1 cellular context compared by ENCODE assay signal in genomic region chrX:153793291-153793690, GRCh38.
A peak's percentile ranks its signal among the peaks of the same experiment; 100 is the strongest.
TF ChIP-seq lines count a peak whose summit lies in the region.

No MANE protein-coding gene starts in this region.

TF ChIP-seq in GM12878, 131 proteins besides CTCF, POLR2A, EP300 and RAD21:
- TF ChIP-seq STAT3 (IDR thresholded peaks at IDR 0.05; ENCODE audit: low read depth, low read length) = no peak
- peak; percentile 18 for TF ChIP-seq MEF2B (IDR thresholded peaks at IDR 0.05; ENCODE audit: partially characterized antibody, poor library complexity, severe bottlenecking)
- TF ChIP-seq RELA (IDR thresholded peaks at IDR 0.05; ENCODE audit: borderline replicate concordance, partially characterized antibody) = no peak
